In the genomic region with DNA sequence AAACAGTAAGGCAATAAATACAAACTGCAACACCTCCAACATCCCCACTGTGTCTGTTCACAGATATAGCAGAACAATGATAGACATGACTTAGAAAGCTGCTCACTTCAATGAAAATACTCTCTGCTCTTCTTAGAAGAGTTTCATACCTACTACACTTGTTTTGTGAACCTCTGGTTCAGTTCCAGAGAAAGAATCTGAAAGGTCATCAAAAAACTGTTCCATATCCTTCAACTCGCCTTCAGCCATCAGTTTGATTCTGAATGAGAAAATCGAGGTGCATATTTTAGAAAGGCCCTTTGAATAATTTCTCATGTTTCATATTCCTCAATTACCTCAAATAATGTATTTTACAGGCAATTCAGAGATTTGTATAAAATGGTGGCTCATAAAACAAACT, we compare ENCODE assay signal across 18 cellular contexts.
"Had no signal": no experiment of that assay in that cellular context is flagged by ENCODE, and none has a peak within 500 bp of the region (broad histone marks: within the 10 kb centered on the region; RNA-seq: fewer than 3 reads in every experiment).

No MANE protein-coding gene starts in this region.

- H3K4me3 Mint-ChIP-seq: activated CD4-positive, alpha-beta memory T cell treated with anti-CD3 and anti-CD28 coated beads for 36 hours; T-helper 1 cell treated with Interleukin-12 subunit alpha and Interleukin-12 subunit beta and Interleukin-4 antibody, amounts not matched to agents 30 μg/mL and 1 μg/mL, for 36 hours had no signal

- H3K27ac ChIP-seq: heart right ventricle, tibial artery had no signal

- FAIRE-seq: endometrium, keratinocyte had no signal

- H3K27me3 Mint-ChIP-seq: activated CD4-positive, alpha-beta memory T cell treated with anti-CD3 and anti-CD28 coated beads for 36 hours had no signal

- H3K9me3 ChIP-seq: heart right ventricle, tibial artery had no signal

- ATAC-seq: heart right ventricle, left colon had no signal

- DNase-seq: activated CD4-positive, alpha-beta memory T cell treated with anti-CD3 and anti-CD28 coated beads for 36 hours; activated CD4-positive, alpha-beta T cell treated with anti-CD3 and anti-CD28 coated beads for 48 hours; activated CD4-positive, CD25-positive, alpha-beta regulatory T cell; cortex of kidney; erythroblast; foreskin fibroblast; heart right ventricle; left colon; mesenchymal stem cell; posterior cingulate gyrus; stimulated activated CD4-positive, alpha-beta T cell treated with anti-CD3 and anti-CD28 coated beads, Interleukin-2, amount 100 ng/mL, for 48 hours; stimulated activated CD8-positive, alpha-beta memory T cell treated with anti-CD3 and anti-CD28 coated beads, Interleukin-4, amount 100 ng/mL, for 48 hours; stimulated activated naive CD4-positive, alpha-beta T cell; tibial artery had no signal

- H3K27me3 ChIP-seq: heart right ventricle, tibial artery had no signal

- H3K4me3 ChIP-seq: heart right ventricle, tibial artery had no signal

- H3K9me3 Mint-ChIP-seq: activated CD4-positive, alpha-beta memory T cell treated with anti-CD3 and anti-CD28 coated beads for 36 hours; neural crest cell; T-helper 1 cell treated with Interleukin-12 subunit alpha and Interleukin-12 subunit beta and Interleukin-4 antibody, amounts not matched to agents 30 μg/mL and 1 μg/mL, for 36 hours had no signal

- H3K27ac Mint-ChIP-seq: activated CD4-positive, alpha-beta memory T cell treated with anti-CD3 and anti-CD28 coated beads for 36 hours; T-helper 1 cell treated with Interleukin-12 subunit alpha and Interleukin-12 subunit beta and Interleukin-4 antibody, amounts not matched to agents 30 μg/mL and 1 μg/mL, for 36 hours had no signal
